In genomic region chr2:62477573-62477972, GRCh38 we compare ENCODE assay signal across 1 cellular context.
TF ChIP-seq lines count a peak whose summit lies in the region.

No MANE protein-coding gene starts in this region.

TF ChIP-seq in IMR-90, 13 proteins besides CTCF, POLR2A, EP300 and RAD21 (continued from another document):
- TF ChIP-seq USF2 (IDR thresholded peaks at IDR 0.05; ENCODE audit: low read depth, low read length) (no peak), MXI1 (IDR thresholded peaks at IDR 0.05; ENCODE audit: borderline replicate concordance, low read depth, low read length) (no peak), RCOR1 (IDR thresholded peaks at IDR 0.05; ENCODE audit: insufficient replicate concordance, low read length) (no peak), BHLHE40 (IDR thresholded peaks at IDR 0.05; ENCODE audit: low read depth, low read length) (no peak), ELK1 (IDR thresholded peaks at IDR 0.05; ENCODE audit: borderline replicate concordance, low read depth, low read length) (no peak), CEBPB (IDR thresholded peaks at IDR 0.05; ENCODE audit: low read depth, low read length) (no peak), NFE2L2 (IDR thresholded peaks at IDR 0.05; ENCODE audit: low read depth, low read length) (no peak), CHD1 (IDR thresholded peaks at IDR 0.05; ENCODE audit: low read depth, low read length) (no peak), RFX5 (IDR thresholded peaks at IDR 0.05; ENCODE audit: low read depth, low read length) (no peak), MAFK (IDR thresholded peaks at IDR 0.05; ENCODE audit: low read depth, low read length) (no peak), SMC3 (IDR thresholded peaks at IDR 0.05; ENCODE audit: low read depth, low read length) (no peak), MAZ (IDR thresholded peaks at IDR 0.05; ENCODE audit: borderline replicate concordance, low read depth, low read length) (no peak)
TF ChIP-seq in IMR-90: peak in this region for 0.
